22 cellular contexts compared by ENCODE assay signal in the genomic region with DNA sequence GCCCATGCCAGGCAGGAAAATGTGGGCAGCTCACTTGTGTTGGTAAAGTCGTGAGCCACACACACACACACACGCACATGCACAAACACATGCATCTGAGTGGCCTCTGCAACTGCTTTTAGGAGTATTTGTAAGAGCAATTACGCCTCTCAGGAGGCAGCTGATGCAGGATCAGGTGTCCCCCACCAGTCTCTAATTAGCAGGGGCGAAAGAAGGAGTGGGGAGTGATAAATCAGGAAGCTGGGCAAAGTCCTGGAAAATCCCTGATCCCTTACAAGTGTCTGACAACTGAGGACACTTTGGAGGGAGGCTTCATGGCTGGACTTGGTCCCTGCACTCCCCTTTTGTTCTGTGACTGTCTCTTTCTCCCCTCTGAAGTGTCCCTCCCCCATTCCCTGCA. TPM values are rescaled to one million over a fixed set of nuclear protein-coding genes. Genes with fewer than 3 reads are reported as not detected.
DNase-seq lines count a peak whose midpoint lies in the region; ATAC-seq and TF ChIP-seq lines count a peak whose summit lies in the region.
"Had no signal": no experiment of that assay in that cellular context is flagged by ENCODE, and none has a peak within 500 bp of the region (broad histone marks: within the 10 kb centered on the region; RNA-seq: fewer than 3 reads in every experiment).

No MANE protein-coding gene starts in this region.

- H3K4me3 Mint-ChIP-seq in glutamatergic neuron (ENCODE audit: unreplicated experiment) = no peak overlapping the region
- H3K4me3 Mint-ChIP-seq: B cell; CD8-positive, alpha-beta memory T cell had no signal

- H3K27me3 Mint-ChIP-seq in glutamatergic neuron (ENCODE audit: unreplicated experiment) = peaks cover 1% of the 10 kb centered on the region

- TF ChIP-seq CTCF in glutamatergic neuron (IDR thresholded peaks at IDR 0.05; ENCODE audit: partially characterized antibody, unreplicated experiment) = no peak

- no peaks in the 10 kb centered on the region for H3K4me1 Mint-ChIP-seq in glutamatergic neuron (ENCODE audit: low read depth, unreplicated experiment)
- H3K4me1 Mint-ChIP-seq: B cell; CD8-positive, alpha-beta memory T cell had no signal

- ATAC-seq in HG03520 (IDR thresholded peaks at IDR 0.05; ENCODE audit: unreplicated experiment) = no peak
- ATAC-seq: K562 had no signal

- no peaks in the 10 kb centered on the region for H3K9me3 Mint-ChIP-seq in glutamatergic neuron (ENCODE audit: unreplicated experiment)
- H3K9me3 Mint-ChIP-seq: CD8-positive, alpha-beta memory T cell had no signal

- DNase-seq in DMS79 treated with DMSO at 0.1 percent for 48 hours (lab: John Stamatoyannopoulos, UW) (peak; percentile 24), DMS79 (lab: John Stamatoyannopoulos, UW) (no peak), NCI-H128 (lab: John Stamatoyannopoulos, UW; ENCODE audit: unreplicated experiment) (peak; percentile 13), NCI-H2107 treated with DMSO at 0.1 percent for 48 hours (lab: John Stamatoyannopoulos, UW; ENCODE audit: unreplicated experiment) (peak; percentile 32), glutamatergic neuron (peak; percentile 27), NCI-H748 (lab: John Stamatoyannopoulos, UW; ENCODE audit: unreplicated experiment) (no peak), NCI-H345 treated with DMSO at 0.1 percent for 48 hours (lab: John Stamatoyannopoulos, UW; ENCODE audit: unreplicated experiment) (no peak)
- DNase-seq: CD8-positive, alpha-beta memory T cell; H7; Kasumi-1; NCI-H1092 treated with DMSO at 0.1 percent for 48 hours; NCI-H1694 treated with DMSO at 0.1 percent for 48 hours; NCI-H446; NCI-H524 treated with DMSO at 0.1 percent for 48 hours; OCI-M1; Peyer's patch; SHP77 treated with DMSO at 0.1 percent for 48 hours had no signal

- H3K27ac Mint-ChIP-seq in glutamatergic neuron (ENCODE audit: unreplicated experiment) = no peak overlapping the region
- H3K27ac Mint-ChIP-seq: B cell; CD8-positive, alpha-beta memory T cell had no signal

- H3K36me3 Mint-ChIP-seq in glutamatergic neuron (ENCODE audit: unreplicated experiment) = no peaks in the 10 kb centered on the region
- H3K36me3 Mint-ChIP-seq: CD8-positive, alpha-beta memory T cell had no signal

RNA-seq across cellular contexts. Expression of a gene that starts 5.7 kb away (rescaled TPM):
- total RNA-seq in glutamatergic neuron (ENCODE audit: unreplicated experiment) = not detected
- total RNA-seq: B cell; CD8-positive, alpha-beta memory T cell; H7; K562; M059J; Peyer's patch; T-helper 1 cell treated with Interleukin-12 subunit alpha and Interleukin-12 subunit beta and Interleukin-4 antibody, amounts not matched to agents 30 ng/mL and 1 ng/mL, for 36 hours had no signal

RNA-seq across cellular contexts. Expression of a gene that starts 24.6 kb away (rescaled TPM):
- total RNA-seq in glutamatergic neuron (ENCODE audit: unreplicated experiment) = not detected
- total RNA-seq: B cell; CD8-positive, alpha-beta memory T cell; H7; K562; M059J; Peyer's patch; T-helper 1 cell treated with Interleukin-12 subunit alpha and Interleukin-12 subunit beta and Interleukin-4 antibody, amounts not matched to agents 30 ng/mL and 1 ng/mL, for 36 hours had no signal

RNA-seq across cellular contexts. Expression of a gene that starts 42.9 kb away (rescaled TPM):
- total RNA-seq in glutamatergic neuron (ENCODE audit: unreplicated experiment) = not detected
- total RNA-seq: B cell; CD8-positive, alpha-beta memory T cell; H7; K562; M059J; Peyer's patch; T-helper 1 cell treated with Interleukin-12 subunit alpha and Interleukin-12 subunit beta and Interleukin-4 antibody, amounts not matched to agents 30 ng/mL and 1 ng/mL, for 36 hours had no signal

RNA-seq across cellular contexts. Expression of a gene that starts 44.3 kb away (rescaled TPM):
- total RNA-seq in glutamatergic neuron (ENCODE audit: unreplicated experiment) = not detected
- total RNA-seq: B cell; CD8-positive, alpha-beta memory T cell; H7; K562; M059J; Peyer's patch; T-helper 1 cell treated with Interleukin-12 subunit alpha and Interleukin-12 subunit beta and Interleukin-4 antibody, amounts not matched to agents 30 ng/mL and 1 ng/mL, for 36 hours had no signal

Comparison
In these comparisons a context has a peak if more than half of its experiments do, and no peak if none do; other contexts are left out.
1. DNase-seq: peak in DMS79 treated with DMSO at 0.1 percent for 48 hours (single experiment), NCI-H128 (single experiment), NCI-H2107 treated with DMSO at 0.1 percent for 48 hours (single experiment) and glutamatergic neuron (single experiment); none in DMS79 (single experiment), NCI-H748 (single experiment) and NCI-H345 treated with DMSO at 0.1 percent for 48 hours (single experiment).